ENCODE assay signal across 1 cellular context in the genomic region with DNA sequence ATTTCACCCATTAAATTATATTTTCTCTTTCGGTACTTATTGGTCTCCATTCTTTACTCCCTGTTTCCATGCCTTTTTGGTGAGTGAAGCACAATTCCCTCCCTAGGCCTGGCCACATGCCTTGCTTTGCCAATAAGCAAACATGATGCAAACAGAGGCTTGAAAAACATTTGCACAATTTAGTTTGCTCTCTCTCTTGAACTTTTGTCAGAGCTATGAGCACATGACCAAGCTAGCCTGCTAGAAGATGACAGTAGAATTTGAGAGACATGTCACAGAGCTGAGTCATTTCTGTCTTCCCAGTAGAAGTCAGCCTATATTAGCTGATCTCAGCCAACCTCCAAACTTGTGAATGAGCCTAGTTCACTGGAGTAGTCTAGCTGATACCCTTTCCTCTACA.
TF ChIP-seq lines count a peak whose summit lies in the region.

No MANE protein-coding gene starts in this region.

TF ChIP-seq in GM12878, 131 proteins besides CTCF, POLR2A, EP300 and RAD21 (continued from another document and continues in another):
- TF ChIP-seq ZBTB11 (CRISPR knock-in tag; IDR thresholded peaks at IDR 0.05) (no peak), TAF1 (IDR thresholded peaks at IDR 0.05; ENCODE audit: borderline replicate concordance, low read depth, low read length) (no peak), NKRF (conservative IDR thresholded peaks at IDR 0.05) (no peak), HSF1 (IDR thresholded peaks at IDR 0.05; ENCODE audit: low read depth, low read length) (no peak), CUX1 (IDR thresholded peaks at IDR 0.05; ENCODE audit: insufficient replicate concordance, low read depth, low read length) (no peak), ZBTB40 (IDR thresholded peaks at IDR 0.05; ENCODE audit: borderline replicate concordance) (no peak), SP1 (IDR thresholded peaks at IDR 0.05; ENCODE audit: low read depth, low read length) (no peak), CEBPZ (IDR thresholded peaks at IDR 0.05; ENCODE audit: low read depth, low read length) (no peak), ATF3 (IDR thresholded peaks at IDR 0.05; ENCODE audit: borderline replicate concordance, extremely low read depth, low read depth, low read length) (no peak), MTA3 (IDR thresholded peaks at IDR 0.05; ENCODE audit: borderline replicate concordance, low read length) (no peak), NBN (IDR thresholded peaks at IDR 0.05) (peak; percentile 57), CHD1 (IDR thresholded peaks at IDR 0.05; ENCODE audit: low read depth, low read length) (no peak), NFYA (IDR thresholded peaks at IDR 0.05; ENCODE audit: borderline replicate concordance, low read depth, low read length) (no peak), TCF3 (IDR thresholded peaks at IDR 0.05; ENCODE audit: borderline replicate concordance, insufficient read depth, low read depth, low read length) (no peak), ASH2L (IDR thresholded peaks at IDR 0.05; ENCODE audit: borderline replicate concordance, low read depth) (no peak), SREBF2 (IDR thresholded peaks at IDR 0.05; ENCODE audit: low read length) (no peak), PAX5 (IDR thresholded peaks at IDR 0.05; ENCODE audit: borderline replicate concordance, low read depth, low read length) (no peak), CREM (IDR thresholded peaks at IDR 0.05; ENCODE audit: low read depth) (peak; percentile 84)
- TF ChIP-seq, protein P1, sequence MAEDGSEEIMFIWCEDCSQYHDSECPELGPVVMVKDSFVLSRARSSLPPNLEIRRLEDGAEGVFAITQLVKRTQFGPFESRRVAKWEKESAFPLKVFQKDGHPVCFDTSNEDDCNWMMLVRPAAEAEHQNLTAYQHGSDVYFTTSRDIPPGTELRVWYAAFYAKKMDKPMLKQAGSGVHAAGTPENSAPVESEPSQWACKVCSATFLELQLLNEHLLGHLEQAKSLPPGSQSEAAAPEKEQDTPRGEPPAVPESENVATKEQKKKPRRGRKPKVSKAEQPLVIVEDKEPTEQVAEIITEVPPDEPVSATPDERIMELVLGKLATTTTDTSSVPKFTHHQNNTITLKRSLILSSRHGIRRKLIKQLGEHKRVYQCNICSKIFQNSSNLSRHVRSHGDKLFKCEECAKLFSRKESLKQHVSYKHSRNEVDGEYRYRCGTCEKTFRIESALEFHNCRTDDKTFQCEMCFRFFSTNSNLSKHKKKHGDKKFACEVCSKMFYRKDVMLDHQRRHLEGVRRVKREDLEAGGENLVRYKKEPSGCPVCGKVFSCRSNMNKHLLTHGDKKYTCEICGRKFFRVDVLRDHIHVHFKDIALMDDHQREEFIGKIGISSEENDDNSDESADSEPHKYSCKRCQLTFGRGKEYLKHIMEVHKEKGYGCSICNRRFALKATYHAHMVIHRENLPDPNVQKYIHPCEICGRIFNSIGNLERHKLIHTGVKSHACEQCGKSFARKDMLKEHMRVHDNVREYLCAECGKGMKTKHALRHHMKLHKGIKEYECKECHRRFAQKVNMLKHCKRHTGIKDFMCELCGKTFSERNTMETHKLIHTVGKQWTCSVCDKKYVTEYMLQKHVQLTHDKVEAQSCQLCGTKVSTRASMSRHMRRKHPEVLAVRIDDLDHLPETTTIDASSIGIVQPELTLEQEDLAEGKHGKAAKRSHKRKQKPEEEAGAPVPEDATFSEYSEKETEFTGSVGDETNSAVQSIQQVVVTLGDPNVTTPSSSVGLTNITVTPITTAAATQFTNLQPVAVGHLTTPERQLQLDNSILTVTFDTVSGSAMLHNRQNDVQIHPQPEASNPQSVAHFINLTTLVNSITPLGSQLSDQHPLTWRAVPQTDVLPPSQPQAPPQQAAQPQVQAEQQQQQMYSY (CRISPR knock-in tag; IDR thresholded peaks at IDR 0.05): no peak
- TF ChIP-seq, protein P2, sequence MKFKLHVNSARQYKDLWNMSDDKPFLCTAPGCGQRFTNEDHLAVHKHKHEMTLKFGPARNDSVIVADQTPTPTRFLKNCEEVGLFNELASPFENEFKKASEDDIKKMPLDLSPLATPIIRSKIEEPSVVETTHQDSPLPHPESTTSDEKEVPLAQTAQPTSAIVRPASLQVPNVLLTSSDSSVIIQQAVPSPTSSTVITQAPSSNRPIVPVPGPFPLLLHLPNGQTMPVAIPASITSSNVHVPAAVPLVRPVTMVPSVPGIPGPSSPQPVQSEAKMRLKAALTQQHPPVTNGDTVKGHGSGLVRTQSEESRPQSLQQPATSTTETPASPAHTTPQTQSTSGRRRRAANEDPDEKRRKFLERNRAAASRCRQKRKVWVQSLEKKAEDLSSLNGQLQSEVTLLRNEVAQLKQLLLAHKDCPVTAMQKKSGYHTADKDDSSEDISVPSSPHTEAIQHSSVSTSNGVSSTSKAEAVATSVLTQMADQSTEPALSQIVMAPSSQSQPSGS (IDR thresholded peaks at IDR 0.05; ENCODE audit: low read length): no peak
